ENCODE assay signal across 15 cellular contexts in genomic region chr9:23117621-23118020, GRCh38.
DNase-seq lines count a peak whose midpoint lies in the region; ATAC-seq, FAIRE-seq and TF ChIP-seq lines count a peak whose summit lies in the region.
"Had no signal": no experiment of that assay in that cellular context is flagged by ENCODE, and none has a peak within 500 bp of the region (broad histone marks: within the 10 kb centered on the region; RNA-seq: fewer than 3 reads in every experiment).

No MANE protein-coding gene starts in this region.

- no peaks in the 10 kb centered on the region for H3K79me2 ChIP-seq in OCI-LY3 (ENCODE audit: low read length)
- H3K79me2 ChIP-seq in endothelial cell of umbilical vein (ENCODE audit: control insufficient read depth, insufficient read depth, low read length), result no peaks in the 10 kb centered on the region
- H3K79me2 ChIP-seq in mesendoderm (ENCODE audit: control insufficient read depth, insufficient read depth, low read length), result no peaks in the 10 kb centered on the region

- no peak overlapping the region for H2BK5ac ChIP-seq in mesendoderm (ENCODE audit: low read length)

- no peak overlapping the region for H3K9ac ChIP-seq in OCI-LY3 (ENCODE audit: low read length)
- no peak overlapping the region for H3K9ac ChIP-seq in endothelial cell of umbilical vein (replicated peaks; ENCODE audit: extremely low read depth, insufficient read depth, low read length)
- no peak overlapping the region for H3K9ac ChIP-seq in mesendoderm (ENCODE audit: low read length)
- H3K9ac ChIP-seq: KMS-11 had no signal

- H2BK15ac ChIP-seq in mesendoderm (replicated peaks; ENCODE audit: low read depth), result no peak overlapping the region

- H2AFZ ChIP-seq in OCI-LY3 (ENCODE audit: low read depth, low read length), result peak overlapping the region; percentile 35; the same call in 1 of the 2 replicates
- H2AFZ ChIP-seq in endothelial cell of umbilical vein (ENCODE audit: low read depth, low read length), result peak overlapping the region; percentile 76

- no peaks in the 10 kb centered on the region for H3K4me1 ChIP-seq in OCI-LY3 (ENCODE audit: low read length)
- H3K4me1 ChIP-seq in endothelial cell of umbilical vein (ENCODE audit: control insufficient read depth, extremely low read depth, insufficient read depth, low read length), result no peaks in the 10 kb centered on the region
- no peaks in the 10 kb centered on the region for H3K4me1 ChIP-seq in mesendoderm (ENCODE audit: control insufficient read depth, low read depth, low read length)
- no peaks in the 10 kb centered on the region for H3K4me1 ChIP-seq in psoas muscle
- H3K4me1 ChIP-seq: upper lobe of right lung had no signal

- no TSS peak for BruUV-seq in endothelial cell of umbilical vein (replicated peaks; lab: Mats Ljungman, UMichigan)

- H4K20me1 ChIP-seq in OCI-LY3 (ENCODE audit: insufficient read depth, low read length) (no peaks in the 10 kb centered on the region), endothelial cell of umbilical vein (replicated peaks; ENCODE audit: control insufficient read depth, extremely low read depth, insufficient read depth, low read length) (no peaks in the 10 kb centered on the region)

- H3K4me3 ChIP-seq in OCI-LY3 (ENCODE audit: low read length), result no peak overlapping the region
- H3K4me3 ChIP-seq in endothelial cell of umbilical vein (replicated peaks in 1 of 3; ENCODE audit: insufficient read depth in 1 of 3, low read depth in 1 of 3, low read length in 3 of 3), result no peak overlapping the region
- no peak overlapping the region for H3K4me3 ChIP-seq in mesendoderm (ENCODE audit: low read length)
- no peak overlapping the region for H3K4me3 ChIP-seq in psoas muscle
- H3K4me3 ChIP-seq: upper lobe of right lung had no signal

- no peak overlapping the region for H3K18ac ChIP-seq in mesendoderm (ENCODE audit: low read length)

- no peaks in the 10 kb centered on the region for H3K36me3 ChIP-seq in OCI-LY3 (replicated peaks; ENCODE audit: low read depth, low read length)
- no peaks in the 10 kb centered on the region for H3K36me3 ChIP-seq in endothelial cell of umbilical vein (ENCODE audit: control insufficient read depth in 2 of 2, extremely low read depth in 1 of 2, insufficient read depth in 2 of 2, low read length in 2 of 2)
- H3K36me3 ChIP-seq in mesendoderm (ENCODE audit: control insufficient read depth, insufficient read depth, low read length), result no peaks in the 10 kb centered on the region
- H3K36me3 ChIP-seq in psoas muscle (ENCODE audit: insufficient read depth in 1 of 2, low read depth in 1 of 2), result no peaks in the 10 kb centered on the region
- H3K36me3 ChIP-seq: upper lobe of right lung had no signal

- no peaks in the 10 kb centered on the region for H3K9me1 ChIP-seq in endothelial cell of umbilical vein (replicated peaks; ENCODE audit: control insufficient read depth, extremely low read depth, insufficient read depth, low read length)

- DNase-seq in AG08396 (ENCODE audit: low spot score) (peak; percentile 28), endothelial cell of umbilical vein (ENCODE audit: low read depth, low spot score) (peak; percentile 9), mesendoderm (peak; percentile 85), dermis blood vessel endothelial cell (no peak), HT-29 (ENCODE audit: low spot score) (no peak), psoas muscle (no peak)
- DNase-seq: activated CD8-positive, alpha-beta memory T cell treated with anti-CD3 and anti-CD28 coated beads, Interleukin-2, amount 50 U/mL, for 4 hours; activated naive CD4-positive, alpha-beta T cell treated with anti-CD3 and anti-CD28 coated beads, Interleukin-2, amount 10 ng/mL, durations not matched to agents 7 days and 5 days; hippocampal formation; NCI-H146; stimulated activated naive B cell treated with anti-CD40 and anti-IgM and Interleukin-4, amounts not matched to agents 10 μg/mL and 1 μg/mL and 100 μg/mL, for 72 hours; upper lobe of right lung had no signal

- dilution Hi-C loops in endothelial cell of umbilical vein (cut with MboI; ENCODE audit: extremely low pct_ligation_motif_present, low sequenced_read_pairs), result no loop called here

- H3K27me3 ChIP-seq in OCI-LY3 (ENCODE audit: low read depth, low read length) (no peaks in the 10 kb centered on the region), endothelial cell of umbilical vein (ENCODE audit: control insufficient read depth in 2 of 2, insufficient read depth in 2 of 2, low read length in 2 of 2) (no peaks in the 10 kb centered on the region), mesendoderm (ENCODE audit: insufficient read depth, low read length, poor library complexity) (no peaks in the 10 kb centered on the region), psoas muscle (ENCODE audit: insufficient read depth in 3 of 3, low read length in 2 of 3) (no peaks in the 10 kb centered on the region)
- H3K27me3 ChIP-seq: upper lobe of right lung had no signal

- POLR2A ChIA-PET in endothelial cell of umbilical vein (lab: Charles Lee), result no interaction called here

- TF ChIP-seq POLR2A in endothelial cell of umbilical vein (IDR thresholded peaks at IDR 0.05; ENCODE audit: low read depth, low read length), result no peak

- ATAC-seq in GM18519 (IDR thresholded peaks at IDR 0.05; ENCODE audit: low FRiP score, unreplicated experiment) (no peak), psoas muscle (no peak)
- ATAC-seq: stimulated activated naive B cell treated with anti-CD40 and anti-IgM and Interleukin-4, amounts not matched to agents 10 μg/mL and 1 μg/mL and 100 μg/mL, for 72 hours; upper lobe of right lung had no signal

- H2AK5ac ChIP-seq in mesendoderm (ENCODE audit: low read length), result no peak overlapping the region

- H3K23ac ChIP-seq in mesendoderm (ENCODE audit: low read length), result no peak overlapping the region

- H3K56ac ChIP-seq in mesendoderm (ENCODE audit: low read length), result no peak overlapping the region

- H3K27ac ChIP-seq in OCI-LY3 (ENCODE audit: low read length) (no peak overlapping the region), endothelial cell of umbilical vein (ENCODE audit: insufficient read depth, low read depth, low read length) (no peak overlapping the region), mesendoderm (ENCODE audit: low read depth, low read length) (no peak overlapping the region), psoas muscle (no peak overlapping the region)
- H3K27ac ChIP-seq: KMS-11, upper lobe of right lung had no signal

- H4K5ac ChIP-seq in mesendoderm (ENCODE audit: low read length), result no peak overlapping the region

- WGBS in mesendoderm (ENCODE audit: extremely low coverage, insufficient coverage, low lambda C conversion rate), result no CpG with 5 or more reads among the region's 2 CpGs
- 47 to 60% (median 53%) methylated on average over 2 of the region's 2 CpGs for WGBS in psoas muscle, 3 donors

- intact Hi-C loops in endothelial cell of umbilical vein (cut with micrococcal nuclease) (no loop called here), psoas muscle (cut with DNase I) (no loop called here)

- TF ChIP-seq CTCF in OCI-LY3 (IDR thresholded peaks at IDR 0.05; ENCODE audit: low read depth, low read length) (no peak), endothelial cell of umbilical vein (IDR thresholded peaks at IDR 0.05; ENCODE audit: extremely low read depth in 1 of 2, insufficient read depth in 1 of 2, low read depth in 1 of 2, low read length in 2 of 2) (no peak), psoas muscle (IDR thresholded peaks at IDR 0.05) (no peak)

- H2BK120ac ChIP-seq in mesendoderm (ENCODE audit: low read depth, low read length), result no peak overlapping the region

- H3K4me2 ChIP-seq in OCI-LY3 (ENCODE audit: low read length) (no peak overlapping the region), endothelial cell of umbilical vein (ENCODE audit: insufficient read depth, low read length) (no peak overlapping the region), mesendoderm (ENCODE audit: low read length) (no peak overlapping the region)
- H3K4me2 ChIP-seq: KMS-11 had no signal

- H3K4ac ChIP-seq in mesendoderm (ENCODE audit: low read depth, low read length), result no peak overlapping the region

- H3K79me1 ChIP-seq in mesendoderm (ENCODE audit: low read length), result no peaks in the 10 kb centered on the region

- FAIRE-seq in endothelial cell of umbilical vein (lab: Jason Lieb, UNC), result no peak

- no peak overlapping the region for H4K8ac ChIP-seq in mesendoderm (ENCODE audit: low read depth, low read length)

- H3K9me3 ChIP-seq in OCI-LY3 (ENCODE audit: insufficient read depth, low read length) (no peaks in the 10 kb centered on the region), endothelial cell of umbilical vein (replicated peaks; ENCODE audit: control insufficient read depth, insufficient read depth, low read length) (no peaks in the 10 kb centered on the region), psoas muscle (no peaks in the 10 kb centered on the region)
- H3K9me3 ChIP-seq: upper lobe of right lung had no signal

- CTCF ChIA-PET in endothelial cell of umbilical vein (lab: Charles Lee), result no interaction called here

TF ChIP-seq in endothelial cell of umbilical vein, 7 proteins besides CTCF, POLR2A, EP300 and RAD21:
- TF ChIP-seq MYC (IDR thresholded peaks at IDR 0.05; ENCODE audit: low read depth, low read length), result no peak
- TF ChIP-seq JUN (IDR thresholded peaks at IDR 0.05; ENCODE audit: borderline replicate concordance, insufficient read depth, insufficient read length, low read depth), result no peak
- TF ChIP-seq FOS (IDR thresholded peaks at IDR 0.05; ENCODE audit: borderline replicate concordance, insufficient read depth, low read length), result no peak
- no peak for TF ChIP-seq POLR2AphosphoS5 (IDR thresholded peaks at IDR 0.05; ENCODE audit: insufficient read depth, low read depth, low read length)
- TF ChIP-seq GATA2 (IDR thresholded peaks at IDR 0.05; ENCODE audit: insufficient read depth, insufficient read length, low read depth, low read length), result no peak
- TF ChIP-seq, protein P1, sequence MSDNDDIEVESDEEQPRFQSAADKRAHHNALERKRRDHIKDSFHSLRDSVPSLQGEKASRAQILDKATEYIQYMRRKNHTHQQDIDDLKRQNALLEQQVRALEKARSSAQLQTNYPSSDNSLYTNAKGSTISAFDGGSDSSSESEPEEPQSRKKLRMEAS (IDR thresholded peaks at IDR 0.05; ENCODE audit: insufficient read depth, insufficient read length), result no peak
- no peak for TF ChIP-seq EZH2 (IDR thresholded peaks at IDR 0.05; ENCODE audit: borderline replicate concordance, low read depth, low read length, severe bottlenecking)

Comparison
In these comparisons a context has a peak if more than half of its experiments do, and no peak if none do; other contexts are left out.
1. DNase-seq: peak in AG08396 (single experiment), endothelial cell of umbilical vein (single experiment) and mesendoderm (single experiment); none in dermis blood vessel endothelial cell (single experiment), HT-29 (single experiment) and psoas muscle (0 of 2).